ENCODE assay signal across 1 cellular context in the genomic region with DNA sequence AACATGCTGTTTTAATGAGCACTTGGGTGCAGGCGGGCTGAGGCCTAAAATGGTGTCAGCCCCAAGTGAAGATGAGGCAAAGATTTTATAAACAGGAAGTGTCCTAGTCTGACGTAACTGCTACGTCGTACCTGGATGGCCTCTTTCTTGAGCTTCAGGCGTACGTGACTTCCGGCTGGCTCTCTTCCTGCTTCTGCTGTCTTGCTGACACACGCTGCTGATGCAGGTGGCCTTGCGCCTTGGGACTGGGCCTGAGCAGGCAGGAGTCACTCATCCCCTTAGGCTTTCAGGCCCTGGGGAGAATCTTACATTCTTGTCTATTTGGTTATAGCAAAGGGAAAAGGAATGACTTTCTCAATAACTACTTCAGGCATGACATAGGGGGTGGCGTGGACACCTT.
TF ChIP-seq lines count a peak whose summit lies in the region.

No MANE protein-coding gene starts in this region.

TF ChIP-seq in GM23338, 12 proteins besides CTCF, POLR2A, EP300 and RAD21:
- TF ChIP-seq, protein P1, sequence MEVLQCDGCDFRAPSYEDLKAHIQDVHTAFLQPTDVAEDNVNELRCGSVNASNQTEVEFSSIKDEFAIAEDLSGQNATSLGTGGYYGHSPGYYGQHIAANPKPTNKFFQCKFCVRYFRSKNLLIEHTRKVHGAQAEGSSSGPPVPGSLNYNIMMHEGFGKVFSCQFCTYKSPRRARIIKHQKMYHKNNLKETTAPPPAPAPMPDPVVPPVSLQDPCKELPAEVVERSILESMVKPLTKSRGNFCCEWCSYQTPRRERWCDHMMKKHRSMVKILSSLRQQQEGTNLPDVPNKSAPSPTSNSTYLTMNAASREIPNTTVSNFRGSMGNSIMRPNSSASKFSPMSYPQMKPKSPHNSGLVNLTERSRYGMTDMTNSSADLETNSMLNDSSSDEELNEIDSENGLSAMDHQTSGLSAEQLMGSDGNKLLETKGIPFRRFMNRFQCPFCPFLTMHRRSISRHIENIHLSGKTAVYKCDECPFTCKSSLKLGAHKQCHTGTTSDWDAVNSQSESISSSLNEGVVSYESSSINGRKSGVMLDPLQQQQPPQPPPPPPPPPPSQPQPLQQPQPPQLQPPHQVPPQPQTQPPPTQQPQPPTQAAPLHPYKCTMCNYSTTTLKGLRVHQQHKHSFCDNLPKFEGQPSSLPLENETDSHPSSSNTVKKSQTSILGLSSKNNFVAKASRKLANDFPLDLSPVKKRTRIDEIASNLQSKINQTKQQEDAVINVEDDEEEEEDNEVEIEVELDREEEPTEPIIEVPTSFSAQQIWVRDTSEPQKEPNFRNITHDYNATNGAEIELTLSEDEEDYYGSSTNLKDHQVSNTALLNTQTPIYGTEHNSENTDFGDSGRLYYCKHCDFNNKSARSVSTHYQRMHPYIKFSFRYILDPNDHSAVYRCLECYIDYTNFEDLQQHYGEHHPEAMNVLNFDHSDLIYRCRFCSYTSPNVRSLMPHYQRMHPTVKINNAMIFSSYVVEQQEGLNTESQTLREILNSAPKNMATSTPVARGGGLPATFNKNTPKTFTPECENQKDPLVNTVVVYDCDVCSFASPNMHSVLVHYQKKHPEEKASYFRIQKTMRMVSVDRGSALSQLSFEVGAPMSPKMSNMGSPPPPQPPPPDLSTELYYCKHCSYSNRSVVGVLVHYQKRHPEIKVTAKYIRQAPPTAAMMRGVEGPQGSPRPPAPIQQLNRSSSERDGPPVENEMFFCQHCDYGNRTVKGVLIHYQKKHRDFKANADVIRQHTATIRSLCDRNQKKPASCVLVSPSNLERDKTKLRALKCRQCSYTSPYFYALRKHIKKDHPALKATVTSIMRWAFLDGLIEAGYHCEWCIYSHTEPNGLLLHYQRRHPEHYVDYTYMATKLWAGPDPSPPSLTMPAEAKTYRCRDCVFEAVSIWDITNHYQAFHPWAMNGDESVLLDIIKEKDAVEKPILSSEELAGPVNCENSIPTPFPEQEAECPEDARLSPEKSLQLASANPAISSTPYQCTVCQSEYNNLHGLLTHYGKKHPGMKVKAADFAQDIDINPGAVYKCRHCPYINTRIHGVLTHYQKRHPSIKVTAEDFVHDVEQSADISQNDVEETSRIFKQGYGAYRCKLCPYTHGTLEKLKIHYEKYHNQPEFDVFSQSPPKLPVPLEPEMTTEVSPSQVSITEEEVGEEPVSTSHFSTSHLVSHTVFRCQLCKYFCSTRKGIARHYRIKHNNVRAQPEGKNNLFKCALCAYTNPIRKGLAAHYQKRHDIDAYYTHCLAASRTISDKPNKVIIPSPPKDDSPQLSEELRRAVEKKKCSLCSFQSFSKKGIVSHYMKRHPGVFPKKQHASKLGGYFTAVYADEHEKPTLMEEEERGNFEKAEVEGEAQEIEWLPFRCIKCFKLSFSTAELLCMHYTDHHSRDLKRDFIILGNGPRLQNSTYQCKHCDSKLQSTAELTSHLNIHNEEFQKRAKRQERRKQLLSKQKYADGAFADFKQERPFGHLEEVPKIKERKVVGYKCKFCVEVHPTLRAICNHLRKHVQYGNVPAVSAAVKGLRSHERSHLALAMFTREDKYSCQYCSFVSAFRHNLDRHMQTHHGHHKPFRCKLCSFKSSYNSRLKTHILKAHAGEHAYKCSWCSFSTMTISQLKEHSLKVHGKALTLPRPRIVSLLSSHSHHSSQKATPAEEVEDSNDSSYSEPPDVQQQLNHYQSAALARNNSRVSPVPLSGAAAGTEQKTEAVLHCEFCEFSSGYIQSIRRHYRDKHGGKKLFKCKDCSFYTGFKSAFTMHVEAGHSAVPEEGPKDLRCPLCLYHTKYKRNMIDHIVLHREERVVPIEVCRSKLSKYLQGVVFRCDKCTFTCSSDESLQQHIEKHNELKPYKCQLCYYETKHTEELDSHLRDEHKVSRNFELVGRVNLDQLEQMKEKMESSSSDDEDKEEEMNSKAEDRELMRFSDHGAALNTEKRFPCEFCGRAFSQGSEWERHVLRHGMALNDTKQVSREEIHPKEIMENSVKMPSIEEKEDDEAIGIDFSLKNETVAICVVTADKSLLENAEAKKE (CRISPR knock-in tag; IDR thresholded peaks at IDR 0.05): no peak
- TF ChIP-seq, protein P2, sequence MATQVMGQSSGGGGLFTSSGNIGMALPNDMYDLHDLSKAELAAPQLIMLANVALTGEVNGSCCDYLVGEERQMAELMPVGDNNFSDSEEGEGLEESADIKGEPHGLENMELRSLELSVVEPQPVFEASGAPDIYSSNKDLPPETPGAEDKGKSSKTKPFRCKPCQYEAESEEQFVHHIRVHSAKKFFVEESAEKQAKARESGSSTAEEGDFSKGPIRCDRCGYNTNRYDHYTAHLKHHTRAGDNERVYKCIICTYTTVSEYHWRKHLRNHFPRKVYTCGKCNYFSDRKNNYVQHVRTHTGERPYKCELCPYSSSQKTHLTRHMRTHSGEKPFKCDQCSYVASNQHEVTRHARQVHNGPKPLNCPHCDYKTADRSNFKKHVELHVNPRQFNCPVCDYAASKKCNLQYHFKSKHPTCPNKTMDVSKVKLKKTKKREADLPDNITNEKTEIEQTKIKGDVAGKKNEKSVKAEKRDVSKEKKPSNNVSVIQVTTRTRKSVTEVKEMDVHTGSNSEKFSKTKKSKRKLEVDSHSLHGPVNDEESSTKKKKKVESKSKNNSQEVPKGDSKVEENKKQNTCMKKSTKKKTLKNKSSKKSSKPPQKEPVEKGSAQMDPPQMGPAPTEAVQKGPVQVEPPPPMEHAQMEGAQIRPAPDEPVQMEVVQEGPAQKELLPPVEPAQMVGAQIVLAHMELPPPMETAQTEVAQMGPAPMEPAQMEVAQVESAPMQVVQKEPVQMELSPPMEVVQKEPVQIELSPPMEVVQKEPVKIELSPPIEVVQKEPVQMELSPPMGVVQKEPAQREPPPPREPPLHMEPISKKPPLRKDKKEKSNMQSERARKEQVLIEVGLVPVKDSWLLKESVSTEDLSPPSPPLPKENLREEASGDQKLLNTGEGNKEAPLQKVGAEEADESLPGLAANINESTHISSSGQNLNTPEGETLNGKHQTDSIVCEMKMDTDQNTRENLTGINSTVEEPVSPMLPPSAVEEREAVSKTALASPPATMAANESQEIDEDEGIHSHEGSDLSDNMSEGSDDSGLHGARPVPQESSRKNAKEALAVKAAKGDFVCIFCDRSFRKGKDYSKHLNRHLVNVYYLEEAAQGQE (IDR thresholded peaks at IDR 0.05; ENCODE audit: unreplicated experiment): no peak
